In the genomic region with DNA sequence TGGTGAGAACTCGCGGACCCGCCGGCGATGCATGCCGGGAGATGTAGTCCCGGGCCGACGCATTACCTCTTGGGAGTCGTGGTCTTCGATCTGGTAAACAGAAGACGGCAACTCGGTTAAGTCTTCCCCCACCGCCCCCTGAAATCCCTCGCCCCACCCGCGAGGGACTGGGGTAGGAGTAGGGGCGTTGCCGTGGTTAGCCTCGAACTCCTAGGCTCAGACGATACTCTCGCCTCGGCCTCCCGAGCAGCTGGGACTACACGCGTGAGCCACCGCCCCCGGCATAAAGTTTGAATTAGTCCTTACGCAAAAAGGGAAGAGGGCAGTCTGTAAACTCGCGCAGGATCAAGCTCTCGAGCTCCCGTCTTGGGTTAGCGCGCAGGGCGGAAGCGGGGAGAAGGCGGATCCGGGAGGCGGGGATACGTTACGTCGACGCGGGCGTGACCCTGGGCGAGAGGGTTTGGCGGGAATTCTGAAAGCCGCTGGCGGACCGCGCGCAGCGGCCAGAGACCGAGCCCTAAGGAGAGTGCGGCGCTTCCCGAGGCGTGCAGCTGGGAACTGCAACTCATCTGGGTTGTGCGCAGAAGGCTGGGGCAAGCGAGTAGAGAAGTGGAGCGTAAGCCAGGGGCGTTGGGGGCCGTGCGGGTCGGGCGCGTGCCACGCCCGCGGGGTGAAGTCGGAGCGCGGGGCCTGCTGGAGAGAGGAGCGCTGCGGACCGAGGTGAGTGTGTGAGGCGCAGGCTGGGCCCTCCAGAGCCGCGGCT, we compare ENCODE assay signal across 1 cellular context.
TF ChIP-seq lines count a peak whose summit lies in the region.

A gene (plus strand): TSS at position 469 of the 763 bp plus-strand sequence. CDS start 3,585 bp downstream, outside the sequence.

TF ChIP-seq in HepG2, 621 proteins besides CTCF, POLR2A, EP300 and RAD21 (continued from another document and continues in another):
- TF ChIP-seq, protein P1, sequence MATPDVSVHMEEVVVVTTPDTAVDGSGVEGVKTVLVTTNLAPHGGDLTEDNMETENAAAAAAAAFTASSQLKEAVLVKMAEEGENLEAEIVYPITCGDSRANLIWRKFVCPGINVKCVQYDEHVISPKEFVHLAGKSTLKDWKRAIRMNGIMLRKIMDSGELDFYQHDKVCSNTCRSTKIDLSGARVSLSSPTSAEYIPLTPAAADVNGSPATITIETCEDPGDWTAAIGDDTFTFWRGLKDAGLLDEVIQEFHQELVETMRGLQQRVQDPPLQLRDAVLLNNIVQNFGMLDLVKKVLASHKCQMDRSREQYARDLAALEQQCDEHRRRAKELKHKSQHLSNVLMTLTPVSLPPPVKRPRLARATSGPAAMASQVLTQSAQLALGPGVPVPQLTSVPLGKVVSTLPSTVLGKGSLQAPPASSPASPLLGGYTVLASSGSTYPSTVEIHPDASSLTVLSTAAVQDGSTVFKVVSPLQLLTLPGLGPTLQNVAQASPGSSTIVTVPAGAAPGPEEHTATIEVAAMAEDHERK (CRISPR knock-in tag; IDR thresholded peaks at IDR 0.05; ENCODE audit: low read depth) = peak; percentile 85
- TF ChIP-seq ZNF781 (CRISPR knock-in tag; IDR thresholded peaks at IDR 0.05; ENCODE audit: borderline replicate concordance, not compliant biosample characterization) (no peak), HOXD1 (CRISPR knock-in tag; IDR thresholded peaks at IDR 0.05) (peak; percentile 67), KDM5B (CRISPR knock-in tag; IDR thresholded peaks at IDR 0.05; ENCODE audit: borderline replicate concordance) (peak; percentile 76), PHB2 (IDR thresholded peaks at IDR 0.05; ENCODE audit: partially characterized antibody) (no peak), FOXK1 (CRISPR knock-in tag; IDR thresholded peaks at IDR 0.05; ENCODE audit: borderline replicate concordance, low read depth) (peak; percentile 67), ZNF296 (CRISPR knock-in tag; conservative IDR thresholded peaks at IDR 0.05) (no peak; the same call in 1 of the 2 replicates), ARNT (IDR thresholded peaks at IDR 0.05) (no peak), ZNF709 (CRISPR knock-in tag; IDR thresholded peaks at IDR 0.05) (peak; percentile 90; the same call in 1 of the 2 replicates), NKX3-1 (CRISPR knock-in tag; IDR thresholded peaks at IDR 0.05) (peak; percentile 55; the same call in 1 of the 2 replicates), ZNF564 (CRISPR knock-in tag; IDR thresholded peaks at IDR 0.05) (peak; percentile 88; the same call in 1 of the 2 replicates), NFE2L2 (IDR thresholded peaks at IDR 0.05; ENCODE audit: low read length) (no peak), NR2F6 (IDR thresholded peaks at IDR 0.05) (no peak), NR2F6 (CRISPR knock-in tag; IDR thresholded peaks at IDR 0.05) (peak; percentile 24; the same call in 1 of the 2 replicates), TBX2 (CRISPR knock-in tag; IDR thresholded peaks at IDR 0.05; ENCODE audit: borderline replicate concordance) (peak; percentile 37), ZNF644 (CRISPR knock-in tag; IDR thresholded peaks at IDR 0.05; ENCODE audit: low read depth) (no peak), ZNF773 (CRISPR knock-in tag; IDR thresholded peaks at IDR 0.05; ENCODE audit: borderline replicate concordance) (no peak), NFIB (CRISPR knock-in tag; IDR thresholded peaks at IDR 0.05; ENCODE audit: borderline replicate concordance) (no peak), NAIF1 (CRISPR knock-in tag; IDR thresholded peaks at IDR 0.05; ENCODE audit: borderline replicate concordance) (peak; percentile 90), ZBTB7A (CRISPR knock-in tag; IDR thresholded peaks at IDR 0.05) (peak; percentile 39; the same call in 1 of the 2 replicates), RFXAP (CRISPR knock-in tag; IDR thresholded peaks at IDR 0.05; ENCODE audit: borderline replicate concordance) (peak; percentile 76), ZNF629 (CRISPR knock-in tag; conservative IDR thresholded peaks at IDR 0.05) (no peak), FOXJ3 (CRISPR knock-in tag; IDR thresholded peaks at IDR 0.05; ENCODE audit: borderline replicate concordance) (peak; percentile 81), MTF2 (CRISPR knock-in tag; IDR thresholded peaks at IDR 0.05; ENCODE audit: borderline replicate concordance) (peak; percentile 91; the same call in 1 of the 2 replicates), HDAC2 (CRISPR knock-in tag; IDR thresholded peaks at IDR 0.05) (no peak; the same call in 1 of the 2 replicates), ZNF367 (CRISPR knock-in tag; IDR thresholded peaks at IDR 0.05; ENCODE audit: borderline replicate concordance) (0 out of 2 replicates have a peak, but pooled peaks have one; percentile 48), PHF21A (CRISPR knock-in tag; IDR thresholded peaks at IDR 0.05) (no peak), ZNF253 (CRISPR knock-in tag; IDR thresholded peaks at IDR 0.05; ENCODE audit: borderline replicate concordance) (no peak), ZNF780A (CRISPR knock-in tag; IDR thresholded peaks at IDR 0.05) (no peak), FOXM1 (CRISPR knock-in tag; IDR thresholded peaks at IDR 0.05) (no peak; the same call in 1 of the 2 replicates), TCF7L2 (IDR thresholded peaks at IDR 0.05; ENCODE audit: low read depth, low read length) (no peak), ZNF24 (IDR thresholded peaks at IDR 0.05) (no peak), RAD51 (IDR thresholded peaks at IDR 0.05; ENCODE audit: borderline replicate concordance) (no peak), TOPORS (CRISPR knock-in tag; IDR thresholded peaks at IDR 0.05) (peak; percentile 71), FOXK2 (IDR thresholded peaks at IDR 0.05) (no peak)
- TF ChIP-seq, protein P2, sequence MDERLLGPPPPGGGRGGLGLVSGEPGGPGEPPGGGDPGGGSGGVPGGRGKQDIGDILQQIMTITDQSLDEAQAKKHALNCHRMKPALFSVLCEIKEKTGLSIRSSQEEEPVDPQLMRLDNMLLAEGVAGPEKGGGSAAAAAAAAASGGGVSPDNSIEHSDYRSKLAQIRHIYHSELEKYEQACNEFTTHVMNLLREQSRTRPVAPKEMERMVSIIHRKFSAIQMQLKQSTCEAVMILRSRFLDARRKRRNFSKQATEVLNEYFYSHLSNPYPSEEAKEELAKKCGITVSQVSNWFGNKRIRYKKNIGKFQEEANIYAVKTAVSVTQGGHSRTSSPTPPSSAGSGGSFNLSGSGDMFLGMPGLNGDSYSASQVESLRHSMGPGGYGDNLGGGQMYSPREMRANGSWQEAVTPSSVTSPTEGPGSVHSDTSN (CRISPR knock-in tag; IDR thresholded peaks at IDR 0.05) = no peak
- TF ChIP-seq, protein P3, sequence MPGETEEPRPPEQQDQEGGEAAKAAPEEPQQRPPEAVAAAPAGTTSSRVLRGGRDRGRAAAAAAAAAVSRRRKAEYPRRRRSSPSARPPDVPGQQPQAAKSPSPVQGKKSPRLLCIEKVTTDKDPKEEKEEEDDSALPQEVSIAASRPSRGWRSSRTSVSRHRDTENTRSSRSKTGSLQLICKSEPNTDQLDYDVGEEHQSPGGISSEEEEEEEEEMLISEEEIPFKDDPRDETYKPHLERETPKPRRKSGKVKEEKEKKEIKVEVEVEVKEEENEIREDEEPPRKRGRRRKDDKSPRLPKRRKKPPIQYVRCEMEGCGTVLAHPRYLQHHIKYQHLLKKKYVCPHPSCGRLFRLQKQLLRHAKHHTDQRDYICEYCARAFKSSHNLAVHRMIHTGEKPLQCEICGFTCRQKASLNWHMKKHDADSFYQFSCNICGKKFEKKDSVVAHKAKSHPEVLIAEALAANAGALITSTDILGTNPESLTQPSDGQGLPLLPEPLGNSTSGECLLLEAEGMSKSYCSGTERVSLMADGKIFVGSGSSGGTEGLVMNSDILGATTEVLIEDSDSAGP (CRISPR knock-in tag; IDR thresholded peaks at IDR 0.05; ENCODE audit: borderline replicate concordance) = peak; percentile 88
- TF ChIP-seq, protein P4, sequence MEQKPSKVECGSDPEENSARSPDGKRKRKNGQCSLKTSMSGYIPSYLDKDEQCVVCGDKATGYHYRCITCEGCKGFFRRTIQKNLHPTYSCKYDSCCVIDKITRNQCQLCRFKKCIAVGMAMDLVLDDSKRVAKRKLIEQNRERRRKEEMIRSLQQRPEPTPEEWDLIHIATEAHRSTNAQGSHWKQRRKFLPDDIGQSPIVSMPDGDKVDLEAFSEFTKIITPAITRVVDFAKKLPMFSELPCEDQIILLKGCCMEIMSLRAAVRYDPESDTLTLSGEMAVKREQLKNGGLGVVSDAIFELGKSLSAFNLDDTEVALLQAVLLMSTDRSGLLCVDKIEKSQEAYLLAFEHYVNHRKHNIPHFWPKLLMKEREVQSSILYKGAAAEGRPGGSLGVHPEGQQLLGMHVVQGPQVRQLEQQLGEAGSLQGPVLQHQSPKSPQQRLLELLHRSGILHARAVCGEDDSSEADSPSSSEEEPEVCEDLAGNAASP (CRISPR knock-in tag; IDR thresholded peaks at IDR 0.05; ENCODE audit: borderline replicate concordance) = no peak; the same call in 1 of the 2 replicates
- TF ChIP-seq, protein P5, sequence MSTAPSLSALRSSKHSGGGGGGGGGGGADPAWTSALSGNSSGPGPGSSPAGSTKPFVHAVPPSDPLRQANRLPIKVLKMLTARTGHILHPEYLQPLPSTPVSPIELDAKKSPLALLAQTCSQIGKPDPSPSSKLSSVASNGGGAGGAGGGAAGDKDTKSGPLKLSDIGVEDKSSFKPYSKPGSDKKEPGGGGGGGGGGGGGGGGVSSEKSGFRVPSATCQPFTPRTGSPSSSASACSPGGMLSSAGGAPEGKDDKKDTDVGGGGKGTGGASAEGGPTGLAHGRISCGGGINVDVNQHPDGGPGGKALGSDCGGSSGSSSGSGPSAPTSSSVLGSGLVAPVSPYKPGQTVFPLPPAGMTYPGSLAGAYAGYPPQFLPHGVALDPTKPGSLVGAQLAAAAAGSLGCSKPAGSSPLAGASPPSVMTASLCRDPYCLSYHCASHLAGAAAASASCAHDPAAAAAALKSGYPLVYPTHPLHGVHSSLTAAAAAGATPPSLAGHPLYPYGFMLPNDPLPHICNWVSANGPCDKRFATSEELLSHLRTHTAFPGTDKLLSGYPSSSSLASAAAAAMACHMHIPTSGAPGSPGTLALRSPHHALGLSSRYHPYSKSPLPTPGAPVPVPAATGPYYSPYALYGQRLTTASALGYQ (CRISPR knock-in tag; IDR thresholded peaks at IDR 0.05) = peak; percentile 46
- TF ChIP-seq, protein P6, sequence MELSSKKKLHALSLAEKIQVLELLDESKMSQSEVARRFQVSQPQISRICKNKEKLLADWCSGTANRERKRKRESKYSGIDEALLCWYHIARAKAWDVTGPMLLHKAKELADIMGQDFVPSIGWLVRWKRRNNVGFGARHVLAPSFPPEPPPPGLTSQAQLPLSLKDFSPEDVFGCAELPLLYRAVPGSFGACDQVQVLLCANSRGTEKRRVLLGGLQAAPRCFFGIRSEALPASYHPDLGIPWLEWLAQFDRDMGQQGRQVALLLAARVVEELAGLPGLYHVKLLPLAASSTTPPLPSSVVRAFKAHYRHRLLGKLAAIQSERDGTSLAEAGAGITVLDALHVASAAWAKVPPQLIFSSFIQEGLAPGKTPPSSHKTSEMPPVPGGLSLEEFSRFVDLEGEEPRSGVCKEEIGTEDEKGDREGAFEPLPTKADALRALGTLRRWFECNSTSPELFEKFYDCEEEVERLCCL (CRISPR knock-in tag; IDR thresholded peaks at IDR 0.05; ENCODE audit: borderline replicate concordance) = 0 out of 2 replicates have a peak, but pooled peaks have one; percentile 26
- TF ChIP-seq, protein P7, sequence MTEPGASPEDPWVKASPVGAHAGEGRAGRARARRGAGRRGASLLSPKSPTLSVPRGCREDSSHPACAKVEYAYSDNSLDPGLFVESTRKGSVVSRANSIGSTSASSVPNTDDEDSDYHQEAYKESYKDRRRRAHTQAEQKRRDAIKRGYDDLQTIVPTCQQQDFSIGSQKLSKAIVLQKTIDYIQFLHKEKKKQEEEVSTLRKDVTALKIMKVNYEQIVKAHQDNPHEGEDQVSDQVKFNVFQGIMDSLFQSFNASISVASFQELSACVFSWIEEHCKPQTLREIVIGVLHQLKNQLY (CRISPR knock-in tag; IDR thresholded peaks at IDR 0.05) = no peak; the same call in 1 of the 2 replicates
- TF ChIP-seq, protein P8, sequence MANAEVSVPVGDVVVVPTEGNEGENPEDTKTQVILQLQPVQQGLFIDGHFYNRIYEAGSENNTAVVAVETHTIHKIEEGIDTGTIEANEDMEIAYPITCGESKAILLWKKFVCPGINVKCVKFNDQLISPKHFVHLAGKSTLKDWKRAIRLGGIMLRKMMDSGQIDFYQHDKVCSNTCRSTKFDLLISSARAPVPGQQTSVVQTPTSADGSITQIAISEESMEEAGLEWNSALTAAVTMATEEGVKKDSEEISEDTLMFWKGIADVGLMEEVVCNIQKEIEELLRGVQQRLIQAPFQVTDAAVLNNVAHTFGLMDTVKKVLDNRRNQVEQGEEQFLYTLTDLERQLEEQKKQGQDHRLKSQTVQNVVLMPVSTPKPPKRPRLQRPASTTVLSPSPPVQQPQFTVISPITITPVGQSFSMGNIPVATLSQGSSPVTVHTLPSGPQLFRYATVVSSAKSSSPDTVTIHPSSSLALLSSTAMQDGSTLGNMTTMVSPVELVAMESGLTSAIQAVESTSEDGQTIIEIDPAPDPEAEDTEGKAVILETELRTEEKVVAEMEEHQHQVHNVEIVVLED (CRISPR knock-in tag; IDR thresholded peaks at IDR 0.05; ENCODE audit: borderline replicate concordance) = peak; percentile 98
- TF ChIP-seq, protein P9, sequence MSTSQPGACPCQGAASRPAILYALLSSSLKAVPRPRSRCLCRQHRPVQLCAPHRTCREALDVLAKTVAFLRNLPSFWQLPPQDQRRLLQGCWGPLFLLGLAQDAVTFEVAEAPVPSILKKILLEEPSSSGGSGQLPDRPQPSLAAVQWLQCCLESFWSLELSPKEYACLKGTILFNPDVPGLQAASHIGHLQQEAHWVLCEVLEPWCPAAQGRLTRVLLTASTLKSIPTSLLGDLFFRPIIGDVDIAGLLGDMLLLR (CRISPR knock-in tag; IDR thresholded peaks at IDR 0.05) = peak; percentile 92
